ENCODE assay signal across 1 cellular context in the genomic region with DNA sequence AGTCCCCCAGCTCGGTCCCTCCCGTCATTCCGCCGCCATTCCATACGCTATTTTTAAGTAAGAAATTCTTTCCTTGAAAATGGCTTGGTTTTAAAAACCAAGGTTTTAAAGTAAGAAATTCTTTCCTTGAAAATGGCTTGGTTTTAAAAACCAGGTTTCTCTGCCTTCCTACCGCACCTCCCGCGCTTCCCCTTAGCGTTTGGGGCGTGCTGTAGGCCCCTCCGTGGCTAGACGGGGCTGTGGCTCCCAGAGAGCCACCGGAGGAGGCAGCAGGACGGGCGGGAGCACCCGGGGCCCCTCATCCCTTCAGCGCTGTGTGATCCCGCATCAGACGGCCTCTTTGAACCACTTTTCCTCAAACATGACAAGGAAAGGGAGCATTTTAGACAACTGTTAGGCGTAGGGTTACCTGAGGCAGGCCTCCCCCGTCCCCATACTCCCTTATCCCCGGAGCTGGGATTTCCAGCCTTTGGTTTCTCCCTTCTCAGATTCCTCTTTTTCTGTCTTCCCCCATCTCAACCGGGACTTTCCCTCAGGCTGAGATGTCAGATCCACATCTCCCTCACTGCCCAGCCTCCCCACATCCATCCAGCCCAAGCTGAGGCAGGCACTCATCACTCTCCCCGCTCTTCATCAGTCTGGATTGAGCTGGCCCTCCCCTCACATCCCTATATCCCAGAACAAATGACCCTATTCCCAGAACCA.
TF ChIP-seq lines count a peak whose summit lies in the region.

No MANE protein-coding gene starts in this region.

TF ChIP-seq in K562, 482 proteins besides CTCF, POLR2A, EP300 and RAD21 (continued from another document):
- TF ChIP-seq, protein P1, sequence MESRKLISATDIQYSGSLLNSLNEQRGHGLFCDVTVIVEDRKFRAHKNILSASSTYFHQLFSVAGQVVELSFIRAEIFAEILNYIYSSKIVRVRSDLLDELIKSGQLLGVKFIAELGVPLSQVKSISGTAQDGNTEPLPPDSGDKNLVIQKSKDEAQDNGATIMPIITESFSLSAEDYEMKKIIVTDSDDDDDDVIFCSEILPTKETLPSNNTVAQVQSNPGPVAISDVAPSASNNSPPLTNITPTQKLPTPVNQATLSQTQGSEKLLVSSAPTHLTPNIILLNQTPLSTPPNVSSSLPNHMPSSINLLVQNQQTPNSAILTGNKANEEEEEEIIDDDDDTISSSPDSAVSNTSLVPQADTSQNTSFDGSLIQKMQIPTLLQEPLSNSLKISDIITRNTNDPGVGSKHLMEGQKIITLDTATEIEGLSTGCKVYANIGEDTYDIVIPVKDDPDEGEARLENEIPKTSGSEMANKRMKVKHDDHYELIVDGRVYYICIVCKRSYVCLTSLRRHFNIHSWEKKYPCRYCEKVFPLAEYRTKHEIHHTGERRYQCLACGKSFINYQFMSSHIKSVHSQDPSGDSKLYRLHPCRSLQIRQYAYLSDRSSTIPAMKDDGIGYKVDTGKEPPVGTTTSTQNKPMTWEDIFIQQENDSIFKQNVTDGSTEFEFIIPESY (CRISPR knock-in tag; IDR thresholded peaks at IDR 0.05): no peak
- no peak for TF ChIP-seq ETV5 (CRISPR knock-in tag; IDR thresholded peaks at IDR 0.05; ENCODE audit: low read depth)
- TF ChIP-seq, protein P2, sequence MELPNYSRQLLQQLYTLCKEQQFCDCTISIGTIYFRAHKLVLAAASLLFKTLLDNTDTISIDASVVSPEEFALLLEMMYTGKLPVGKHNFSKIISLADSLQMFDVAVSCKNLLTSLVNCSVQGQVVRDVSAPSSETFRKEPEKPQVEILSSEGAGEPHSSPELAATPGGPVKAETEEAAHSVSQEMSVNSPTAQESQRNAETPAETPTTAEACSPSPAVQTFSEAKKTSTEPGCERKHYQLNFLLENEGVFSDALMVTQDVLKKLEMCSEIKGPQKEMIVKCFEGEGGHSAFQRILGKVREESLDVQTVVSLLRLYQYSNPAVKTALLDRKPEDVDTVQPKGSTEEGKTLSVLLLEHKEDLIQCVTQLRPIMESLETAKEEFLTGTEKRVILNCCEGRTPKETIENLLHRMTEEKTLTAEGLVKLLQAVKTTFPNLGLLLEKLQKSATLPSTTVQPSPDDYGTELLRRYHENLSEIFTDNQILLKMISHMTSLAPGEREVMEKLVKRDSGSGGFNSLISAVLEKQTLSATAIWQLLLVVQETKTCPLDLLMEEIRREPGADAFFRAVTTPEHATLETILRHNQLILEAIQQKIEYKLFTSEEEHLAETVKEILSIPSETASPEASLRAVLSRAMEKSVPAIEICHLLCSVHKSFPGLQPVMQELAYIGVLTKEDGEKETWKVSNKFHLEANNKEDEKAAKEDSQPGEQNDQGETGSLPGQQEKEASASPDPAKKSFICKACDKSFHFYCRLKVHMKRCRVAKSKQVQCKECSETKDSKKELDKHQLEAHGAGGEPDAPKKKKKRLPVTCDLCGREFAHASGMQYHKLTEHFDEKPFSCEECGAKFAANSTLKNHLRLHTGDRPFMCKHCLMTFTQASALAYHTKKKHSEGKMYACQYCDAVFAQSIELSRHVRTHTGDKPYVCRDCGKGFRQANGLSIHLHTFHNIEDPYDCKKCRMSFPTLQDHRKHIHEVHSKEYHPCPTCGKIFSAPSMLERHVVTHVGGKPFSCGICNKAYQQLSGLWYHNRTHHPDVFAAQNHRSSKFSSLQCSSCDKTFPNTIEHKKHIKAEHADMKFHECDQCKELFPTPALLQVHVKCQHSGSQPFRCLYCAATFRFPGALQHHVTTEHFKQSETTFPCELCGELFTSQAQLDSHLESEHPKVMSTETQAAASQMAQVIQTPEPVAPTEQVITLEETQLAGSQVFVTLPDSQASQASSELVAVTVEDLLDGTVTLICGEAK (IDR thresholded peaks at IDR 0.05): peak; percentile 53; the same call in 1 of the 2 replicates
- TF ChIP-seq, protein P2 (CRISPR knock-in tag; IDR thresholded peaks at IDR 0.05): no peak
- no peak for TF ChIP-seq FOXJ2 (tag; IDR thresholded peaks at IDR 0.05)
- TF ChIP-seq ZNF644 (tag; IDR thresholded peaks at IDR 0.05; ENCODE audit: low read depth): peak; percentile 81; the same call in 1 of the 2 replicates
- no peak for TF ChIP-seq JUND (IDR thresholded peaks at IDR 0.05; ENCODE audit: borderline replicate concordance, low read depth, low read length)
- no peak for TF ChIP-seq JUND (tag; IDR thresholded peaks at IDR 0.05; ENCODE audit: borderline replicate concordance, low read depth, low read length)
- no peak for TF ChIP-seq ZNF224 (CRISPR knock-in tag; IDR thresholded peaks at IDR 0.05)
- TF ChIP-seq MITF (IDR thresholded peaks at IDR 0.05): no peak
- no peak for TF ChIP-seq ATF1 (CRISPR knock-in tag; IDR thresholded peaks at IDR 0.05)
- TF ChIP-seq ATF1 (tag; IDR thresholded peaks at IDR 0.05): no peak
- 0 out of 2 replicates have a peak, but pooled peaks have one; percentile 33 for TF ChIP-seq EP400 (IDR thresholded peaks at IDR 0.05)
- no peak for TF ChIP-seq MED1 (CRISPR knock-in tag; IDR thresholded peaks at IDR 0.05; ENCODE audit: borderline replicate concordance)
- no peak for TF ChIP-seq HNRNPH1 (optimal IDR thresholded peaks at IDR 0.05; ENCODE audit: low read depth, low read length)
- no peak for TF ChIP-seq ZKSCAN1 (IDR thresholded peaks at IDR 0.05; ENCODE audit: low read depth, low read length)
- TF ChIP-seq TRIM24 (IDR thresholded peaks at IDR 0.05): 0 out of 4 replicates have a peak, but pooled peaks of 1 of the 2 experiments have one; percentile 7
- no peak for TF ChIP-seq ZKSCAN8 (CRISPR knock-in tag; IDR thresholded peaks at IDR 0.05)
- peak; percentile 38; the same call in 1 of the 2 replicates for TF ChIP-seq XRCC5 (IDR thresholded peaks at IDR 0.05; ENCODE audit: low read depth, low read length)
- TF ChIP-seq TEAD2 (tag; IDR thresholded peaks at IDR 0.05): no peak
- TF ChIP-seq RAD51 (IDR thresholded peaks at IDR 0.05; ENCODE audit: borderline replicate concordance, low read depth): no peak
TF ChIP-seq in K562: peak in this region for 40.
